Comparison of ENCODE assay signal across 1 cellular context in the genomic region with DNA sequence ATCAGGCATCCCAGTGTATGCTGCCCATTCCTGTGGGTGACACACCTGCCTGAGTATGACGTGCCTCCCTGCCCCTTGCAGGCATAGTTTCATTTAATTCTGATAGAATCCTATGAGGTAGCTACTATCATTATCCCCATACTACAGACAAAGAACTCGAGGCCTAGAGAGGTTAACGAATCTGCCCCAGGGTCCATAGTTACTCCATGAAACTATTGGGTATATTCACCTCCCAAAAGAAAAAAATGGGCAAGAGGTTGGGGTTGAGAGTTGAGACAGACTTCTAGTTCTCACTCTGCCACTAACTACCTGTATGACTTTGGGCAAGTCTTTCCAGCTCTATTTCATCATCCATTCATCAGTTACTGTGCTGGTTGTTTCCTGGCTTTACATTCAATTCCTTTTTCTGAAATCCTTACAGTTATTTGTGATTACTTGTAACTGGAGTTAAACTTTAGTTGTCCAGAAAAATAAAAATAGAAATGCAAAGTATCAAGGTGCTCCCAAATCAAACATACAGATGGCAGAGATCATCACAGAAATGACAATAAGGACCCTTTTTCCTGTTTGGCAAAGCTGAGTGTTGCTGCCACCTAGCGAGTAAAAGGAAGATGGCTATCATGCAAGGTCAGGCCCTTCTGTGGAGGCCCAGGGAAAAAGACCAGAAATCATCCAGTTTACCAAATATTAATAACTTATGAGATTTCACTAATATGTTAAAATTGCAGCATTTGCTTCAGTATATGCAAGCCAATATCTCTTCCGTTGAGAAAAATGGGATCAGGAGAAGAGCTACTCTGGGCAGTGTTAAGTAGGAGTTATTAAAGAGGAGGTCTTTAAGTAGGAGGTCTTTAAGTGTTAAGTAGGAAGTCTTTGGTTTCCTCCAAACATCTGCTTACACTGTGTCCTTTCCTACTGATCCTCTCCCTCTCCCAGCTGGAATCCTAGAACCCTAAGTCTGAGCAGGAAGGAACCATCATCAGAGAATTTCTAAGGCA.
TF ChIP-seq lines count a peak whose summit lies in the region.

No MANE protein-coding gene starts in this region.

TF ChIP-seq in Ishikawa, 13 proteins besides CTCF, POLR2A, EP300 and RAD21 (continued from another document):
- TF ChIP-seq REST (IDR thresholded peaks at IDR 0.05; ENCODE audit: low read depth) (no peak), CEBPB (IDR thresholded peaks at IDR 0.05) (no peak), NFIC (IDR thresholded peaks at IDR 0.05) (no peak), CREB1 (IDR thresholded peaks at IDR 0.05; ENCODE audit: low read depth) (no peak), ZBTB7A (IDR thresholded peaks at IDR 0.05; ENCODE audit: low read depth) (no peak), TEAD4 (IDR thresholded peaks at IDR 0.05) (no peak), TAF1 (IDR thresholded peaks at IDR 0.05; ENCODE audit: low read depth) (no peak), FOXM1 (IDR thresholded peaks at IDR 0.05; ENCODE audit: borderline replicate concordance, low read depth) (no peak), YY1 (IDR thresholded peaks at IDR 0.05; ENCODE audit: low read depth) (no peak), TCF12 (IDR thresholded peaks at IDR 0.05; ENCODE audit: low read depth) (no peak), MAX (IDR thresholded peaks at IDR 0.05) (no peak)
